8 cellular contexts compared by ENCODE assay signal in genomic region chr12:3202734-3203446, GRCh38.
DNase-seq lines count a peak whose midpoint lies in the region; ATAC-seq and TF ChIP-seq lines count a peak whose summit lies in the region.

No MANE protein-coding gene starts in this region.

- H3K9me3 ChIP-seq in endodermal cell (ENCODE audit: control insufficient read depth, low read length) (no peaks in the 10 kb centered on the region), thoracic aorta (no peaks in the 10 kb centered on the region)

- H3K27ac ChIP-seq in endodermal cell (ENCODE audit: low read depth, low read length) (no peak overlapping the region), thoracic aorta (no peak overlapping the region)

- H3K9me3 Mint-ChIP-seq in endodermal cell: no peaks in the 10 kb centered on the region
- H3K9me3 Mint-ChIP-seq in nephron progenitor cell: no peaks in the 10 kb centered on the region

- H3K36me3 Mint-ChIP-seq in endodermal cell (ENCODE audit: low read depth) (peaks cover 3% of the 10 kb centered on the region), nephron progenitor cell (ENCODE audit: low read depth) (peaks cover 5% of the 10 kb centered on the region)

- H3K9ac ChIP-seq in endodermal cell (ENCODE audit: extremely low read depth, low read length, poor library complexity, severe bottlenecking): no peak overlapping the region

- H3K27ac Mint-ChIP-seq in endodermal cell: no peak overlapping the region
- H3K27ac Mint-ChIP-seq in nephron progenitor cell: no peak overlapping the region

- H3K4me3 Mint-ChIP-seq in endodermal cell (no peak overlapping the region), nephron progenitor cell (peak overlapping the region; percentile 39)

- H3K27me3 Mint-ChIP-seq in endodermal cell (ENCODE audit: insufficient read depth) (peaks cover 25% of the 10 kb centered on the region), nephron progenitor cell (ENCODE audit: low read depth, poor library complexity) (peaks cover 28% of the 10 kb centered on the region)

- H3K4me3 ChIP-seq in endodermal cell (ENCODE audit: low read length): no peak overlapping the region
- H3K4me3 ChIP-seq in thoracic aorta: no peak overlapping the region

- no peak for ATAC-seq in thoracic aorta (ENCODE audit: insufficient number of reproducible peaks, low FRiP score, low read depth)
- ATAC-seq in GM19395 (IDR thresholded peaks at IDR 0.05; ENCODE audit: unreplicated experiment): no peak
- no peak for ATAC-seq in HG02588 (IDR thresholded peaks at IDR 0.05; ENCODE audit: unreplicated experiment)

- peaks cover 32% of the 10 kb centered on the region for H3K27me3 ChIP-seq in endodermal cell (ENCODE audit: control insufficient read depth, insufficient read depth, low read length, poor library complexity, severe bottlenecking)
- no peaks in the 10 kb centered on the region for H3K27me3 ChIP-seq in thoracic aorta (replicated peaks; ENCODE audit: insufficient read depth)

- 9 to 31% methylated on average over 5 to 8 of the region's 8 CpGs for WGBS in endodermal cell (ENCODE audit: insufficient coverage in 1 of 2, insufficient read length in 1 of 2), 2 experiments

- TF ChIP-seq CTCF in endodermal cell (conservative IDR thresholded peaks at IDR 0.05): peak; percentile 100
- TF ChIP-seq CTCF in nephron progenitor cell (IDR thresholded peaks at IDR 0.05): peak; percentile 96
- TF ChIP-seq CTCF in thoracic aorta (IDR thresholded peaks at IDR 0.05): peak; percentile 98

- no peaks in the 10 kb centered on the region for H3K36me3 ChIP-seq in endodermal cell (ENCODE audit: control insufficient read depth, insufficient read depth, low read length)
- no peaks in the 10 kb centered on the region for H3K36me3 ChIP-seq in thoracic aorta

- DNase-seq in ELR (ENCODE audit: low read depth) (peak; percentile 63), NCI-H146 (lab: John Stamatoyannopoulos, UW) (peak; percentile 51), endodermal cell (peak; percentile 96), nephron progenitor cell (peak; percentile 87), thoracic aorta (ENCODE audit: low spot score) (no peak)
- peak; percentile 56 for DNase-seq in activated CD4-positive, alpha-beta T cell treated with anti-CD3 and anti-CD28 coated beads, Interleukin-2, amount 50 U/mL, for 1 hour

- H3K4me1 ChIP-seq in endodermal cell (ENCODE audit: control insufficient read depth, insufficient read depth, low read length) (no peaks in the 10 kb centered on the region), thoracic aorta (ENCODE audit: control insufficient read depth in 1 of 2, low read depth in 2 of 2) (peaks cover 23 to 61% of the 10 kb centered on the region in 2 donors)

- H3K4me1 Mint-ChIP-seq in endodermal cell (peaks cover 33% of the 10 kb centered on the region), nephron progenitor cell (peaks cover 83% of the 10 kb centered on the region)
